ENCODE assay signal across 11 cellular contexts in genomic region chr9:120324996-120325642, GRCh38.
DNase-seq lines count a peak whose midpoint lies in the region; ATAC-seq and TF ChIP-seq lines count a peak whose summit lies in the region.
"Had no signal": no experiment of that assay in that cellular context is flagged by ENCODE, and none has a peak within 500 bp of the region (broad histone marks: within the 10 kb centered on the region; RNA-seq: fewer than 3 reads in every experiment).

No MANE protein-coding gene starts in this region.

- DNase-seq in NCI-H748 (lab: John Stamatoyannopoulos, UW; ENCODE audit: unreplicated experiment) (peak; percentile 72), left colon (no peak)
- DNase-seq: activated B cell treated with CpG ODN at 0.5 μM for 24 hours; activated naive CD4-positive, alpha-beta T cell treated with anti-CD3 and anti-CD28 coated beads, Interleukin-2, amount 10 ng/mL, durations not matched to agents 7 days and 5 days; GF-D8; hypothalamus had no signal

- ATAC-seq in GM18505 (IDR thresholded peaks at IDR 0.05; ENCODE audit: unreplicated experiment) = peak; percentile 48
- ATAC-seq in HG02642 (IDR thresholded peaks at IDR 0.05; ENCODE audit: poor library complexity, unreplicated experiment) = peak; percentile 50
- peak; percentile 37 for ATAC-seq in left colon
- no peak for ATAC-seq in HG02610 (IDR thresholded peaks at IDR 0.05; ENCODE audit: unreplicated experiment)
- no peak for ATAC-seq in GM19328 (IDR thresholded peaks at IDR 0.05; ENCODE audit: unreplicated experiment)
- no peak for ATAC-seq in HG02840 (IDR thresholded peaks at IDR 0.05; ENCODE audit: low FRiP score, unreplicated experiment)

- TF ChIP-seq POLR2A in GM18505 (IDR thresholded peaks at IDR 0.05; ENCODE audit: borderline replicate concordance, extremely low read depth, insufficient read depth, insufficient read length) = no peak

- intact Hi-C loops in left colon (cut with DNase I, micrococcal nuclease) = no loop called here

Comparison
In these comparisons a context has a peak if more than half of its experiments do, and no peak if none do; other contexts are left out.
1. ATAC-seq: peak in GM18505 (single experiment), HG02642 (single experiment) and left colon (single experiment); none in HG02610 (single experiment), GM19328 (single experiment) and HG02840 (single experiment).